15 cellular contexts compared by ENCODE assay signal in the genomic region with DNA sequence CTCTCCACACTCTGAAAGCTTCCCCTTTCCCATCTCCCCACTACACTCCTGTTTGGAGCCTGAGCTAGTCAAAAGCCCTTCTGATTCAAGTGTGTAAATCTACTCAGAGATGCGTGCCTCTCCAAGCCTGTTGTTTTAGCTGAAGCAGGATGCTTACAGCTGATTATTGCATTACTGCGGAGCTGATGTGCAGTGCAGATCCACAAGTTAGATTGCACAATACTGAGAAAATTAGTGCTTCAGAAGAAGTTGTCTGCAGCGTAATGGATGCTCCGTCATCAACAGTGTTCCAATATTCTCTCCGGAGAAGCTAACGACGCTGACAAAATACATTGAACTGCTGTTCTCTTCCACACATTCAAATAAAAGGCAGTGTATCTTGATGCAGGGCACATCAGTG.
"Had no signal": no experiment of that assay in that cellular context is flagged by ENCODE, and none has a peak within 500 bp of the region (broad histone marks: within the 10 kb centered on the region; RNA-seq: fewer than 3 reads in every experiment).

No MANE protein-coding gene starts in this region.

- H3K4me3 ChIP-seq: adrenal gland, lung, tibial artery, vagina had no signal

- H3K4me1 Mint-ChIP-seq: activated B cell treated with CpG ODN at 0.5 μM for 24 hours; naive thymus-derived CD8-positive, alpha-beta T cell; stimulated activated effector memory CD8-positive, alpha-beta T cell treated with anti-CD3 and anti-CD28 coated beads, Interleukin-12 subunit alpha, Interleukin-12 subunit beta, amount 100 ng/mL, for 72 hours had no signal

- DNase-seq: activated B cell treated with CpG ODN at 0.5 μM for 24 hours; activated CD4-positive, alpha-beta T cell treated with anti-CD3 and anti-CD28 coated beads, Interleukin-2, amount 50 U/mL, for 1 hour; activated naive CD4-positive, alpha-beta T cell treated with anti-CD3 and anti-CD28 coated beads, Interleukin-2, amount 50 U/mL, for 16 hours; activated T-cell treated with anti-CD3 and anti-CD28 coated beads, Interleukin-2, amount 50 U/mL, for 1 hour; adrenal gland; central memory CD4-positive, alpha-beta T cell; effector memory CD8-positive, alpha-beta T cell; left cardiac atrium; naive thymus-derived CD8-positive, alpha-beta T cell; right cardiac atrium; tibial artery had no signal

- ATAC-seq: effector memory CD8-positive, alpha-beta T cell; left cardiac atrium; naive thymus-derived CD8-positive, alpha-beta T cell; right cardiac atrium; stimulated activated effector memory CD8-positive, alpha-beta T cell treated with anti-CD3 and anti-CD28 coated beads, Interleukin-12 subunit alpha, Interleukin-12 subunit beta, amount 100 ng/mL, for 72 hours had no signal

- H3K4me3 Mint-ChIP-seq: activated B cell treated with CpG ODN at 0.5 μM for 24 hours; effector memory CD8-positive, alpha-beta T cell; naive thymus-derived CD8-positive, alpha-beta T cell; stimulated activated effector memory CD8-positive, alpha-beta T cell treated with anti-CD3 and anti-CD28 coated beads, Interleukin-12 subunit alpha, Interleukin-12 subunit beta, amount 100 ng/mL, for 72 hours had no signal

- H3K9me3 ChIP-seq: adrenal gland, tibial artery, vagina had no signal

- H3K27me3 ChIP-seq: vagina had no signal

- H3K36me3 Mint-ChIP-seq: naive thymus-derived CD8-positive, alpha-beta T cell; stimulated activated effector memory CD8-positive, alpha-beta T cell treated with anti-CD3 and anti-CD28 coated beads, Interleukin-12 subunit alpha, Interleukin-12 subunit beta, amount 100 ng/mL, for 72 hours had no signal

- H3K4me1 ChIP-seq: adrenal gland, tibial artery, vagina had no signal

- H3K27ac Mint-ChIP-seq: activated B cell treated with CpG ODN at 0.5 μM for 24 hours; effector memory CD8-positive, alpha-beta T cell; naive thymus-derived CD8-positive, alpha-beta T cell; stimulated activated effector memory CD8-positive, alpha-beta T cell treated with anti-CD3 and anti-CD28 coated beads, Interleukin-12 subunit alpha, Interleukin-12 subunit beta, amount 100 ng/mL, for 72 hours had no signal

- H3K36me3 ChIP-seq: adrenal gland, tibial artery, vagina had no signal

- H3K9me3 Mint-ChIP-seq: activated B cell treated with CpG ODN at 0.5 μM for 24 hours; effector memory CD8-positive, alpha-beta T cell; naive thymus-derived CD8-positive, alpha-beta T cell; stimulated activated effector memory CD8-positive, alpha-beta T cell treated with anti-CD3 and anti-CD28 coated beads, Interleukin-12 subunit alpha, Interleukin-12 subunit beta, amount 100 ng/mL, for 72 hours had no signal

- H3K27ac ChIP-seq: adrenal gland, epithelial cell of prostate, tibial artery, vagina had no signal
